Comparison of ENCODE assay signal across 1 cellular context in genomic region chr20:49846206-49846807, GRCh38.
A peak's percentile ranks its signal among the peaks of the same experiment; 100 is the strongest.
TF ChIP-seq lines count a peak whose summit lies in the region.

No MANE protein-coding gene starts in this region.

TF ChIP-seq in GM12878, 131 proteins besides CTCF, POLR2A, EP300 and RAD21 (continued from another document):
- TF ChIP-seq REST (IDR thresholded peaks at IDR 0.05; ENCODE audit: low read depth, low read length) (no peak), HDAC2 (IDR thresholded peaks at IDR 0.05) (no peak), IRF5 (IDR thresholded peaks at IDR 0.05; ENCODE audit: borderline replicate concordance) (no peak), ZZZ3 (IDR thresholded peaks at IDR 0.05; ENCODE audit: control insufficient read depth, insufficient read length, low read depth) (no peak), IRF4 (IDR thresholded peaks at IDR 0.05; ENCODE audit: low read depth, low read length) (0 out of 2 replicates have a peak, but pooled peaks have one; percentile 21), RUNX3 (IDR thresholded peaks at IDR 0.05; ENCODE audit: low read length) (peak; percentile 69), SMC3 (IDR thresholded peaks at IDR 0.05; ENCODE audit: borderline replicate concordance, low read length) (peak; percentile 78), EED (IDR thresholded peaks at IDR 0.05; ENCODE audit: low read depth) (no peak), NFXL1 (IDR thresholded peaks at IDR 0.05; ENCODE audit: borderline replicate concordance) (no peak), KLF5 (IDR thresholded peaks at IDR 0.05; ENCODE audit: partially characterized antibody) (no peak), BRCA1 (IDR thresholded peaks at IDR 0.05; ENCODE audit: low read depth, low read length) (no peak), ZNF384 (IDR thresholded peaks at IDR 0.05; ENCODE audit: borderline replicate concordance, low read depth, low read length) (no peak), CBFB (IDR thresholded peaks at IDR 0.05; ENCODE audit: low read depth) (no peak), PAX5 (IDR thresholded peaks at IDR 0.05; ENCODE audit: borderline replicate concordance, low read depth, low read length) (no peak), CREM (IDR thresholded peaks at IDR 0.05; ENCODE audit: low read depth) (no peak), SP1 (IDR thresholded peaks at IDR 0.05; ENCODE audit: low read depth, low read length) (no peak), JUNB (IDR thresholded peaks at IDR 0.05) (no peak), NFIC (IDR thresholded peaks at IDR 0.05; ENCODE audit: low read depth, low read length) (no peak), ZBTB11 (CRISPR knock-in tag; IDR thresholded peaks at IDR 0.05) (no peak), RELA (IDR thresholded peaks at IDR 0.05; ENCODE audit: borderline replicate concordance, partially characterized antibody) (no peak), ZNF207 (IDR thresholded peaks at IDR 0.05; ENCODE audit: borderline replicate concordance) (no peak), HDGF (IDR thresholded peaks at IDR 0.05) (no peak), TCF3 (IDR thresholded peaks at IDR 0.05; ENCODE audit: borderline replicate concordance, insufficient read depth, low read depth, low read length) (no peak), ZBTB4 (CRISPR knock-in tag; IDR thresholded peaks at IDR 0.05) (no peak), CBX3 (IDR thresholded peaks at IDR 0.05; ENCODE audit: borderline replicate concordance, low read depth) (no peak), YY1 (IDR thresholded peaks at IDR 0.05; ENCODE audit: low read depth, low read length) (no peak), PML (IDR thresholded peaks at IDR 0.05; ENCODE audit: low read length) (no peak), CREB1 (IDR thresholded peaks at IDR 0.05; ENCODE audit: low read depth) (0 out of 2 replicates have a peak, but pooled peaks have one; percentile 4), NR2F1 (conservative IDR thresholded peaks at IDR 0.05) (no peak), HDAC6 (IDR thresholded peaks at IDR 0.05; ENCODE audit: unreplicated experiment) (no peak), E2F4 (IDR thresholded peaks at IDR 0.05; ENCODE audit: low read depth, low read length) (no peak), YBX1 (IDR thresholded peaks at IDR 0.05) (no peak), GABPA (IDR thresholded peaks at IDR 0.05; ENCODE audit: low read depth) (no peak), TBL1XR1 (IDR thresholded peaks at IDR 0.05; ENCODE audit: low read depth, low read length) (no peak), ZNF274 (IDR thresholded peaks at IDR 0.05; ENCODE audit: insufficient read depth, insufficient read length) (no peak), SKIL (IDR thresholded peaks at IDR 0.05; ENCODE audit: low read depth, poor library complexity, severe bottlenecking) (peak; percentile 50)
